38 cellular contexts compared by ENCODE assay signal in the genomic region with DNA sequence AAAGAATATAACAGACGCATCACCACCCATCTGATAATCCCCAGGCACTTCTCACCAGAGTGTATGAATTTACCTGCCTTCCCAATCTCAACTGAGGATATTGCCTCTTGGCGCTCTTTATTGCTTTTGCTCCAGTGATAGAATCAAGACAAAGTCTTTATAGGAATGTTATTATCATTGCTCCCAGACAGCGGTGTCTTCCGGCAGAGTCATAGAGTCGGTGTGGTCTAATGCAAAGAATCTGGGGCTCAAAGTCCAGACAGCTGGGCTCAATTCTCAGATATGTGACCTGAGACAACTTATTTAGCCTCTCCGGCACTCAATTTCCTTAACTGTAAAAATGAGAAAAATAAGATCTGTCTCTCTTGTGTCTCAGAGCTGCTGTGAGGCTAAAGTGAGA.
"Had no signal": no experiment of that assay in that cellular context is flagged by ENCODE, and none has a peak within 500 bp of the region (broad histone marks: within the 10 kb centered on the region; RNA-seq: fewer than 3 reads in every experiment).

No MANE protein-coding gene starts in this region.

- H3K27me3 ChIP-seq: cardiac muscle cell, esophagus muscularis mucosa, foreskin keratinocyte, gastroesophageal sphincter had no signal

- H3K36me3 Mint-ChIP-seq: activated CD4-positive, alpha-beta memory T cell treated with anti-CD3 and anti-CD28 coated beads for 36 hours; activated CD8-positive, alpha-beta memory T cell treated with anti-CD3 and anti-CD28 coated beads, Interleukin-2, amount 10 ng/mL, durations not matched to agents 7 days and 5 days; activated naive CD4-positive, alpha-beta T cell treated with anti-CD3 and anti-CD28 coated beads, Interleukin-2, amount 50 U/mL, for 24 hours; activated naive CD8-positive, alpha-beta T cell treated with anti-CD3 and anti-CD28 coated beads for 36 hours had no signal

- H3K27me3 Mint-ChIP-seq: central memory CD8-positive, alpha-beta T cell had no signal

- H3K4me1 ChIP-seq: adrenal gland, breast epithelium, esophagus muscularis mucosa, foreskin keratinocyte, gastroesophageal sphincter had no signal

- H3K4me3 ChIP-seq: adrenal gland, breast epithelium, cardiac muscle cell, esophagus muscularis mucosa, gastroesophageal sphincter had no signal

- FAIRE-seq: colon had no signal

- H3K36me3 ChIP-seq: adrenal gland, breast epithelium, cardiac muscle cell, esophagus muscularis mucosa, gastroesophageal sphincter, WERI-Rb-1 had no signal

- DNase-seq: activated CD4-positive, alpha-beta memory T cell treated with anti-CD3 and anti-CD28 coated beads for 36 hours; activated CD4-positive, alpha-beta T cell treated with anti-CD3 and anti-CD28 coated beads for 36 hours; activated CD4-positive, alpha-beta T cell treated with anti-CD3 and anti-CD28 coated beads, Interleukin-2, amount 10 ng/mL, durations not matched to agents 24 days and 14 days; activated CD4-positive, CD25-positive, alpha-beta regulatory T cell; activated CD4-positive, CD25-positive, alpha-beta regulatory T cell treated with anti-CD3 and anti-CD28 coated beads, Interleukin-2, amount 50 U/mL, for 72 hours; activated CD8-positive, alpha-beta memory T cell treated with anti-CD3 and anti-CD28 coated beads, Interleukin-2, amount 10 ng/mL, durations not matched to agents 7 days and 5 days; activated CD8-positive, alpha-beta memory T cell treated with anti-CD3 and anti-CD28 coated beads, Interleukin-2, amount 50 U/mL, for 4 hours; activated CD8-positive, alpha-beta T cell treated with anti-CD3 and anti-CD28 coated beads, Interleukin-2, amount 10 ng/mL, durations not matched to agents 7 days and 5 days; activated effector memory CD4-positive, alpha-beta T cell treated with anti-CD3 and anti-CD28 coated beads, Interleukin-2, amount 50 U/mL, for 16 hours; activated naive CD4-positive, alpha-beta T cell treated with anti-CD3 and anti-CD28 coated beads for 36 hours; activated naive CD8-positive, alpha-beta T cell treated with anti-CD3 and anti-CD28 coated beads for 36 hours; activated naive CD8-positive, alpha-beta T cell treated with anti-CD3 and anti-CD28 coated beads, Interleukin-2, amount 50 U/mL, for 24 hours; activated T-cell treated with anti-CD3 and anti-CD28 coated beads, Interleukin-2, amount 50 U/mL, for 1 hour; activated T-cell treated with anti-CD3 and anti-CD28 coated beads, Interleukin-2, amount 50 U/mL, for 48 hours; adrenal gland; amygdala; aorta; cortex of kidney; dermis blood vessel endothelial cell; effector CD4-positive, alpha-beta T cell; effector memory CD8-positive, alpha-beta T cell; erythroblast; foreskin keratinocyte; T-helper 1 cell; T-helper 17 cell; T1000; WERI-Rb-1 had no signal

- H3K27ac ChIP-seq: adrenal gland, breast epithelium, cardiac muscle cell, esophagus muscularis mucosa, foreskin keratinocyte, gastroesophageal sphincter, WERI-Rb-1 had no signal

- H3K9me3 ChIP-seq: adrenal gland, breast epithelium, esophagus muscularis mucosa, gastroesophageal sphincter had no signal

- H3K4me3 Mint-ChIP-seq: activated CD4-positive, alpha-beta memory T cell treated with anti-CD3 and anti-CD28 coated beads for 36 hours; activated CD4-positive, alpha-beta T cell treated with anti-CD3 and anti-CD28 coated beads for 36 hours; activated CD4-positive, alpha-beta T cell treated with anti-CD3 and anti-CD28 coated beads, Interleukin-2, amount 10 ng/mL, durations not matched to agents 24 days and 14 days; activated CD8-positive, alpha-beta memory T cell treated with anti-CD3 and anti-CD28 coated beads, Interleukin-2, amount 10 ng/mL, durations not matched to agents 7 days and 5 days; activated CD8-positive, alpha-beta T cell treated with anti-CD3 and anti-CD28 coated beads, Interleukin-2, amount 10 ng/mL, durations not matched to agents 7 days and 5 days; activated naive CD4-positive, alpha-beta T cell treated with anti-CD3 and anti-CD28 coated beads for 36 hours; activated naive CD4-positive, alpha-beta T cell treated with anti-CD3 and anti-CD28 coated beads, Interleukin-2, amount 50 U/mL, for 24 hours; activated naive CD8-positive, alpha-beta T cell treated with anti-CD3 and anti-CD28 coated beads for 36 hours; activated naive CD8-positive, alpha-beta T cell treated with anti-CD3 and anti-CD28 coated beads, Interleukin-2, amount 50 U/mL, for 24 hours; activated T-helper 1 cell treated with anti-CD3 and anti-CD28 coated beads, Interleukin-12 subunit alpha, Interleukin-12 subunit beta, Interleukin-2, Interleukin-4 antibody, amounts not matched to agents 30 ng/mL and 10 ng/mL and 1 ng/mL, durations not matched to agents 14 hours and 24 hours and 36 hours; brain; central memory CD8-positive, alpha-beta T cell; effector memory CD8-positive, alpha-beta T cell; T-helper 17 cell; T-helper 2 cell treated with Interferon-gamma antibody and Interleukin-4, amounts not matched to agents 5 μg/mL and 100 μg/mL, for 36 hours had no signal

- H3K4me1 Mint-ChIP-seq: activated CD4-positive, alpha-beta T cell treated with anti-CD3 and anti-CD28 coated beads for 36 hours; activated CD4-positive, alpha-beta T cell treated with anti-CD3 and anti-CD28 coated beads, Interleukin-2, amount 10 ng/mL, durations not matched to agents 24 days and 14 days; activated CD8-positive, alpha-beta memory T cell treated with anti-CD3 and anti-CD28 coated beads, Interleukin-2, amount 10 ng/mL, durations not matched to agents 7 days and 5 days; activated naive CD4-positive, alpha-beta T cell treated with anti-CD3 and anti-CD28 coated beads, Interleukin-2, amount 50 U/mL, for 24 hours; activated naive CD8-positive, alpha-beta T cell treated with anti-CD3 and anti-CD28 coated beads for 36 hours; activated naive CD8-positive, alpha-beta T cell treated with anti-CD3 and anti-CD28 coated beads, Interleukin-2, amount 50 U/mL, for 24 hours; central memory CD8-positive, alpha-beta T cell; T-helper 17 cell had no signal

- H3K9me3 Mint-ChIP-seq: activated CD4-positive, alpha-beta memory T cell treated with anti-CD3 and anti-CD28 coated beads for 36 hours; activated CD4-positive, alpha-beta T cell treated with anti-CD3 and anti-CD28 coated beads, Interleukin-2, amount 10 ng/mL, durations not matched to agents 24 days and 14 days; activated naive CD4-positive, alpha-beta T cell treated with anti-CD3 and anti-CD28 coated beads for 36 hours; activated naive CD4-positive, alpha-beta T cell treated with anti-CD3 and anti-CD28 coated beads, Interleukin-2, amount 50 U/mL, for 24 hours; activated naive CD8-positive, alpha-beta T cell treated with anti-CD3 and anti-CD28 coated beads for 36 hours; activated naive CD8-positive, alpha-beta T cell treated with anti-CD3 and anti-CD28 coated beads, Interleukin-2, amount 50 U/mL, for 24 hours; activated T-helper 1 cell treated with anti-CD3 and anti-CD28 coated beads, Interleukin-12 subunit alpha, Interleukin-12 subunit beta, Interleukin-2, Interleukin-4 antibody, amounts not matched to agents 30 ng/mL and 10 ng/mL and 1 ng/mL, durations not matched to agents 14 hours and 24 hours and 36 hours; activated T-helper 2 cell treated with anti-CD3 and anti-CD28 coated beads, Interferon-gamma antibody, Interleukin-2, Interleukin-4, amounts not matched to agents 10 μg/mL and 5 μg/mL and 100 μg/mL, durations not matched to agents 14 hours and 24 hours and 36 hours; central memory CD8-positive, alpha-beta T cell; effector memory CD8-positive, alpha-beta T cell; T-helper 2 cell treated with Interferon-gamma antibody and Interleukin-4, amounts not matched to agents 5 μg/mL and 100 μg/mL, for 36 hours had no signal

- H3K27ac Mint-ChIP-seq: activated CD4-positive, alpha-beta memory T cell treated with anti-CD3 and anti-CD28 coated beads for 36 hours; activated CD4-positive, alpha-beta T cell treated with anti-CD3 and anti-CD28 coated beads for 36 hours; activated CD4-positive, alpha-beta T cell treated with anti-CD3 and anti-CD28 coated beads, Interleukin-2, amount 10 ng/mL, durations not matched to agents 24 days and 14 days; activated CD8-positive, alpha-beta memory T cell treated with anti-CD3 and anti-CD28 coated beads, Interleukin-2, amount 10 ng/mL, durations not matched to agents 7 days and 5 days; activated CD8-positive, alpha-beta T cell treated with anti-CD3 and anti-CD28 coated beads, Interleukin-2, amount 10 ng/mL, durations not matched to agents 7 days and 5 days; activated naive CD4-positive, alpha-beta T cell treated with anti-CD3 and anti-CD28 coated beads for 36 hours; activated naive CD4-positive, alpha-beta T cell treated with anti-CD3 and anti-CD28 coated beads, Interleukin-2, amount 50 U/mL, for 24 hours; activated naive CD8-positive, alpha-beta T cell treated with anti-CD3 and anti-CD28 coated beads for 36 hours; activated naive CD8-positive, alpha-beta T cell treated with anti-CD3 and anti-CD28 coated beads, Interleukin-2, amount 50 U/mL, for 24 hours; activated T-helper 1 cell treated with anti-CD3 and anti-CD28 coated beads, Interleukin-12 subunit alpha, Interleukin-12 subunit beta, Interleukin-2, Interleukin-4 antibody, amounts not matched to agents 30 ng/mL and 10 ng/mL and 1 ng/mL, durations not matched to agents 14 hours and 24 hours and 36 hours; activated T-helper 2 cell treated with anti-CD3 and anti-CD28 coated beads, Interferon-gamma antibody, Interleukin-2, Interleukin-4, amounts not matched to agents 10 μg/mL and 5 μg/mL and 100 μg/mL, durations not matched to agents 14 hours and 24 hours and 36 hours; effector memory CD8-positive, alpha-beta T cell; T-helper 17 cell; T-helper 2 cell treated with Interferon-gamma antibody and Interleukin-4, amounts not matched to agents 5 μg/mL and 100 μg/mL, for 36 hours had no signal
